ENCODE assay signal across 28 cellular contexts in the genomic region with DNA sequence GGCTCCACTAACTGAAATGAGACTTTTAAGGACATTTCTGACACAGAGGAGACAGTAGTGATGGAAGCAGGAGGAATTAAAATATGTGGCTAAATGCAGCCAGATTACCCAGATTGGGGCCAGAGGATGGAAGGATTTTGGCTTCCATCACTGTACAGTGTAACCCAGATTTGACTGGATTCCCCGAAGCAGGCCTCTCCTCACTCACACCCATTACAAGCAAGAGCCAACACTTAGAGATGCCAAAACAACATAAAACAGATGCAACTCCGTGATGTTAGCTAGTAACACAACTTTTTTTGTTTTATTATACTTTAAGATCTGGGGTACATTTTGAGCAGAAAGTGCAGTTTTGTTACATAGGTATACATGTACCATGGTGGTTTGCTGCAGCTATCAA. TPM values are rescaled to one million over a fixed set of nuclear protein-coding genes. Genes with fewer than 3 reads are reported as not detected.
"Had no signal": no experiment of that assay in that cellular context is flagged by ENCODE, and none has a peak within 500 bp of the region (broad histone marks: within the 10 kb centered on the region; RNA-seq: fewer than 3 reads in every experiment).

No MANE protein-coding gene starts in this region.

- H3K36me3 ChIP-seq: breast epithelium, esophagus squamous epithelium, heart right ventricle, neural progenitor cell, right lobe of liver, upper lobe of left lung had no signal

- DNase-seq: activated CD4-positive, alpha-beta T cell treated with anti-CD3 and anti-CD28 coated beads, Interleukin-2, amount 50 U/mL, for 1 hour; activated CD8-positive, alpha-beta memory T cell treated with anti-CD3 and anti-CD28 coated beads, Interleukin-2, amount 10 ng/mL, durations not matched to agents 7 days and 5 days; activated CD8-positive, alpha-beta T cell treated with anti-CD3 and anti-CD28 coated beads, Interleukin-2, amount 10 ng/mL, durations not matched to agents 7 days and 5 days; activated naive CD8-positive, alpha-beta T cell treated with anti-CD3 and anti-CD28 coated beads, Interleukin-2, amount 50 U/mL, for 24 hours; activated T-cell treated with anti-CD3 and anti-CD28 coated beads, Interleukin-2, amount 50 U/mL, for 48 hours; amygdala; dermis blood vessel endothelial cell; effector CD4-positive, alpha-beta T cell; esophagus squamous epithelium; heart right ventricle; midbrain; naive thymus-derived CD8-positive, alpha-beta T cell; occipital lobe; psoas muscle; right lobe of liver; stimulated activated CD4-positive, alpha-beta T cell treated with anti-CD3 and anti-CD28 coated beads, Interleukin-4, amount 100 ng/mL, for 4 hours; stimulated activated CD8-positive, alpha-beta memory T cell treated with anti-CD3 and anti-CD28 coated beads, Interleukin-4, amount 100 ng/mL, for 48 hours; stimulated activated naive CD8-positive, alpha-beta T cell treated with anti-CD3 and anti-CD28 coated beads, Interleukin-15, amount 100 ng/mL, for 72 hours; substantia nigra; T-helper 2 cell; upper lobe of left lung had no signal

- H2AFZ ChIP-seq: neural progenitor cell, parathyroid adenoma had no signal

- H3K4me3 ChIP-seq: breast epithelium, esophagus squamous epithelium, heart right ventricle, neural progenitor cell, psoas muscle, right lobe of liver, upper lobe of left lung had no signal

- H3K27ac ChIP-seq: breast epithelium, esophagus squamous epithelium, heart right ventricle, neural progenitor cell, parathyroid adenoma, psoas muscle, right lobe of liver, upper lobe of left lung had no signal

- H3K27me3 ChIP-seq: breast epithelium, esophagus squamous epithelium, heart right ventricle, neural progenitor cell, right lobe of liver, upper lobe of left lung had no signal

- H3K4me1 ChIP-seq: breast epithelium, parathyroid adenoma, right lobe of liver had no signal

- ATAC-seq: activated CD8-positive, alpha-beta memory T cell treated with anti-CD3 and anti-CD28 coated beads, Interleukin-2, amount 10 ng/mL, durations not matched to agents 7 days and 5 days; activated CD8-positive, alpha-beta T cell treated with anti-CD3 and anti-CD28 coated beads, Interleukin-2, amount 10 ng/mL, durations not matched to agents 7 days and 5 days; activated naive CD8-positive, alpha-beta T cell treated with anti-CD3 and anti-CD28 coated beads, Interleukin-2, amount 50 U/mL, for 24 hours; naive thymus-derived CD8-positive, alpha-beta T cell; psoas muscle; right lobe of liver; SK-N-SH treated with all-trans-retinoic acid at 6 μM for 48 hours; stimulated activated memory B cell treated with anti-CD40 and anti-IgM and Interleukin-4, amounts not matched to agents 10 μg/mL and 1 μg/mL and 100 μg/mL, for 72 hours; stimulated activated naive CD8-positive, alpha-beta T cell treated with anti-CD3 and anti-CD28 coated beads, Interleukin-15, amount 100 ng/mL, for 72 hours; WTC11 had no signal

- H3K9ac ChIP-seq: neural progenitor cell, parathyroid adenoma had no signal

- H3K4me2 ChIP-seq: neural progenitor cell had no signal

- H3K9me3 ChIP-seq: breast epithelium, esophagus squamous epithelium, heart right ventricle, psoas muscle, right lobe of liver, upper lobe of left lung had no signal

RNA-seq across cellular contexts. Expression of gene TEK, which starts 17.7 kb away (rescaled TPM):
- total RNA-seq: activated CD8-positive, alpha-beta memory T cell treated with anti-CD3 and anti-CD28 coated beads, Interleukin-2, amount 10 ng/mL, durations not matched to agents 7 days and 5 days; activated CD8-positive, alpha-beta T cell treated with anti-CD3 and anti-CD28 coated beads, Interleukin-2, amount 10 ng/mL, durations not matched to agents 7 days and 5 days; activated T-helper 2 cell treated with anti-CD3 and anti-CD28 coated beads, Interferon-gamma antibody, Interleukin-2, Interleukin-4, amounts not matched to agents 10 μg/mL and 5 μg/mL and 100 μg/mL, durations not matched to agents 14 hours and 24 hours and 36 hours; naive thymus-derived CD8-positive, alpha-beta T cell had no signal
- polyA plus RNA-seq: naive thymus-derived CD8-positive, alpha-beta T cell had no signal
